In the genomic region with DNA sequence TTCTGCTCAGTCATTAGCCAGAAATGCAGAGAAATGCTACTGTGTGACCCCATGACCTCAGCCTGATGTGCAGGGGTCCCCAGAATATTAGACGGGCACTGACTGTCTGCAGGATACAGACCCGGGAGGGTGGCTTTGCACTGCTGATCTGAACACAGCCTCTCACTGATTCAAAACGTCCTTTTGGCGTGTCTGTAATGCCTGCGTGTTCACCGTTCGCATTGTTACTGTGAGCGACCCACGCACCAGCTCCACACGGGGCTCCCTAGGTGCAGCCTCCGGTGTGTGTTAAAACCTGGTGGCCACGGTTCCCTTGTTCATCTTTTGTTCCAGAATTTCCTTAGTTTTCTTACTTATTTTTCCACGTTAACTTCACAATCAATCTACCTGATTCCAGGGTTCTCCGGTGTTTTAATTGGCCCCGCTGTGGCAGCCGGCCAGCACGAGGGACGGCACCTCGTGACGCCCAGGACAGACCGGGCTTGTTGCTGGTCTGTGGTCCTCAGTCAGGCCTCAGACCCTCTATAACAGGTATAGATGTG, we compare ENCODE assay signal across 12 cellular contexts. TPM values are rescaled to one million over a fixed set of nuclear protein-coding genes. Genes with fewer than 3 reads are reported as not detected.
DNase-seq lines count a peak whose midpoint lies in the region; ATAC-seq and TF ChIP-seq lines count a peak whose summit lies in the region.
"Had no signal": no experiment of that assay in that cellular context is flagged by ENCODE, and none has a peak within 500 bp of the region (broad histone marks: within the 10 kb centered on the region; RNA-seq: fewer than 3 reads in every experiment).

No MANE protein-coding gene starts in this region.

- H2BK120ac ChIP-seq in neuronal stem cell (ENCODE audit: low read depth, low read length), result no peak overlapping the region

- intact Hi-C loops in CD4-positive, alpha-beta T cell (cut with DNase I, micrococcal nuclease), result loop anchor here in 1 of 2 experiments (5.0 kb wide), 1 partner anchor 43 kb away; a partner anchor contains a TSS

- H3K4me2 ChIP-seq in neuronal stem cell (ENCODE audit: insufficient read depth, low read length, poor library complexity, severe bottlenecking), result no peak overlapping the region

- H2AK5ac ChIP-seq in neuronal stem cell (ENCODE audit: low read depth, low read length), result no peak overlapping the region

- no peak for TF ChIP-seq CTCF in CD4-positive, alpha-beta T cell (IDR thresholded peaks at IDR 0.05)
- TF ChIP-seq CTCF in chondrocyte (IDR thresholded peaks at IDR 0.05) (no peak), endodermal cell (conservative IDR thresholded peaks at IDR 0.05) (no peak)

- peaks cover 21% of the 10 kb centered on the region for H3K4me1 Mint-ChIP-seq in CD4-positive, alpha-beta T cell (ENCODE audit: low read depth)
- H3K4me1 Mint-ChIP-seq in chondrocyte (ENCODE audit: low read depth) (peaks cover 60% of the 10 kb centered on the region), endodermal cell (no peaks in the 10 kb centered on the region)

- peak in 1 of 10 experiments; percentile 29 for DNase-seq in CD4-positive, alpha-beta T cell
- DNase-seq in H7 (peak; percentile 42), chondrocyte (ENCODE audit: low spot score) (peak; percentile 53), neuronal stem cell (ENCODE audit: low spot score) (no peak), endodermal cell (no peak), NCI-H146 treated with DMSO at 0.1 percent for 48 hours (lab: John Stamatoyannopoulos, UW; ENCODE audit: unreplicated experiment) (no peak)
- DNase-seq: brain microvascular endothelial cell, HFFc6, NCI-H2081 treated with DMSO at 0.1 percent for 48 hours had no signal

- no peaks in the 10 kb centered on the region for H3K36me3 Mint-ChIP-seq in CD4-positive, alpha-beta T cell (ENCODE audit: low read depth)
- H3K36me3 Mint-ChIP-seq in chondrocyte (ENCODE audit: low read depth) (no peaks in the 10 kb centered on the region), endodermal cell (ENCODE audit: low read depth) (peaks cover under 1% of the 10 kb centered on the region)

- no peak overlapping the region for H3K4me3 ChIP-seq in H7 (ENCODE audit: insufficient read depth, low read depth, low read length)
- H3K4me3 ChIP-seq in neuronal stem cell (ENCODE audit: low read length in 2 of 2), result peak overlapping the region in 1 of 2 donors; percentile 52
- H3K4me3 ChIP-seq in endodermal cell (ENCODE audit: low read length), result no peak overlapping the region
- H3K4me3 ChIP-seq: K562 had no signal

- H3K4me1 ChIP-seq in neuronal stem cell (ENCODE audit: control insufficient read depth in 2 of 2, insufficient read depth in 1 of 2, low read depth in 1 of 2, low read length in 2 of 2), result peaks cover 0 to 4% of the 10 kb centered on the region in 2 donors
- H3K4me1 ChIP-seq in endodermal cell (ENCODE audit: control insufficient read depth, insufficient read depth, low read length), result no peaks in the 10 kb centered on the region

- H3K27ac Mint-ChIP-seq in CD4-positive, alpha-beta T cell, result peak overlapping the region; percentile 97
- H3K27ac Mint-ChIP-seq in chondrocyte (ENCODE audit: unreplicated experiment), result no peak overlapping the region
- H3K27ac Mint-ChIP-seq in endodermal cell, result no peak overlapping the region
- H3K27ac Mint-ChIP-seq: HFFc6 had no signal

- H3K9ac ChIP-seq in neuronal stem cell (ENCODE audit: low read depth, low read length, poor library complexity) (no peak overlapping the region), endodermal cell (ENCODE audit: extremely low read depth, low read length, poor library complexity, severe bottlenecking) (no peak overlapping the region)

- no peak overlapping the region for H3K27ac ChIP-seq in CD4-positive, alpha-beta T cell (ENCODE audit: low read depth, low read length)
- H3K27ac ChIP-seq in neuronal stem cell (replicated peaks; ENCODE audit: low read length) (peak overlapping the region; percentile 6), endodermal cell (ENCODE audit: low read depth, low read length) (no peak overlapping the region)
- H3K27ac ChIP-seq: brain microvascular endothelial cell had no signal

- no CpG with 5 or more reads among the region's 21 CpGs for WGBS in neuronal stem cell (ENCODE audit: extremely low coverage in 2 of 2, insufficient read length in 2 of 2, insufficient replicate concordance in 1 of 2), 2 donors
- WGBS in endodermal cell (ENCODE audit: insufficient coverage in 1 of 2, insufficient read length in 1 of 2), 2 experiments, result 92 to 95% methylated on average over 16 to 21 of the region's 21 CpGs

- H3K9me3 ChIP-seq in CD4-positive, alpha-beta T cell (ENCODE audit: control insufficient read depth, low read length), result no peaks in the 10 kb centered on the region
- H3K9me3 ChIP-seq in neuronal stem cell (replicated peaks in 1 of 2; ENCODE audit: control insufficient read depth in 2 of 2, insufficient read depth in 1 of 2, low read depth in 1 of 2, low read length in 2 of 2), result no peaks in the 10 kb centered on the region
- no peaks in the 10 kb centered on the region for H3K9me3 ChIP-seq in endodermal cell (ENCODE audit: control insufficient read depth, low read length)

- no peak overlapping the region for H2AFZ ChIP-seq in neuronal stem cell (ENCODE audit: low read length)

- CTCF ChIA-PET in CD4-positive, alpha-beta T cell (lab: Charles Lee), result interaction anchor here (2.9 kb wide), 1 partner anchor 37 kb away, joined by 15 read pairs; no protein-coding TSS in a partner anchor

- H2BK15ac ChIP-seq in neuronal stem cell (ENCODE audit: low read length), result no peak overlapping the region

- H3K27me3 ChIP-seq in CD4-positive, alpha-beta T cell (ENCODE audit: control insufficient read depth, insufficient read depth, low read length), result no peaks in the 10 kb centered on the region
- H3K27me3 ChIP-seq in H7 (ENCODE audit: control insufficient read depth, insufficient read depth, low read length) (no peaks in the 10 kb centered on the region), neuronal stem cell (ENCODE audit: control insufficient read depth in 3 of 3, insufficient read depth in 3 of 3, low read depth in 1 of 3, low read length in 3 of 3) (no peaks in the 10 kb centered on the region), endodermal cell (ENCODE audit: control insufficient read depth, insufficient read depth, low read length, poor library complexity, severe bottlenecking) (no peaks in the 10 kb centered on the region)
- H3K27me3 ChIP-seq: brain microvascular endothelial cell had no signal

- no peak for ATAC-seq in CD4-positive, alpha-beta T cell (ENCODE audit: poor library complexity)
- no peak for ATAC-seq in GM21423 (IDR thresholded peaks at IDR 0.05; ENCODE audit: unreplicated experiment)
- ATAC-seq in activated CD4-positive, CD25-positive, alpha-beta regulatory T cell treated with anti-CD3 and anti-CD28 coated beads, Interleukin-2, amount 50 U/mL, for 24 hours, result no peak
- ATAC-seq: K562 had no signal

- H3K4ac ChIP-seq in neuronal stem cell (ENCODE audit: low read length), result no peak overlapping the region

- H2BK12ac ChIP-seq in neuronal stem cell (ENCODE audit: low read length), result peak overlapping the region; percentile 22

- no peaks in the 10 kb centered on the region for H3K27me3 Mint-ChIP-seq in CD4-positive, alpha-beta T cell
- H3K27me3 Mint-ChIP-seq in chondrocyte (ENCODE audit: low read depth) (no peaks in the 10 kb centered on the region), endodermal cell (ENCODE audit: insufficient read depth) (peaks cover 2% of the 10 kb centered on the region)

- no peak overlapping the region for H4K8ac ChIP-seq in neuronal stem cell (ENCODE audit: low read depth, low read length)

- no peak overlapping the region for H4K91ac ChIP-seq in neuronal stem cell (ENCODE audit: low read depth, low read length, poor library complexity)

- no peaks in the 10 kb centered on the region; the same call in 1 of the 2 replicates for H3K36me3 ChIP-seq in H7 (replicated peaks; ENCODE audit: control insufficient read depth, insufficient read depth, low read length)
- H3K36me3 ChIP-seq in neuronal stem cell (replicated peaks in 1 of 2; ENCODE audit: control insufficient read depth in 2 of 2, insufficient read depth in 2 of 2, low read length in 2 of 2), result peaks cover 0 to 3% of the 10 kb centered on the region in 2 donors
- H3K36me3 ChIP-seq in endodermal cell (ENCODE audit: control insufficient read depth, insufficient read depth, low read length), result no peaks in the 10 kb centered on the region
- H3K36me3 ChIP-seq: brain microvascular endothelial cell had no signal

- POLR2A ChIA-PET in CD4-positive, alpha-beta T cell (lab: Charles Lee), result interaction anchor here (4.8 kb wide), 1 partner anchor 44 kb away, joined by 43 read pairs; a partner anchor contains a TSS

- no peak overlapping the region for H3K18ac ChIP-seq in neuronal stem cell (ENCODE audit: low read length)

- H2BK5ac ChIP-seq in neuronal stem cell (ENCODE audit: low read length), result no peak overlapping the region

- H3K9me3 Mint-ChIP-seq in CD4-positive, alpha-beta T cell, result no peaks in the 10 kb centered on the region
- H3K9me3 Mint-ChIP-seq in chondrocyte (ENCODE audit: low read depth) (no peaks in the 10 kb centered on the region), endodermal cell (no peaks in the 10 kb centered on the region)
- H3K9me3 Mint-ChIP-seq: HFFc6 had no signal

- H3K4me3 Mint-ChIP-seq in CD4-positive, alpha-beta T cell, result no peak overlapping the region
- H3K4me3 Mint-ChIP-seq in chondrocyte (ENCODE audit: unreplicated experiment) (no peak overlapping the region), endodermal cell (no peak overlapping the region)
- H3K4me3 Mint-ChIP-seq: HFFc6 had no signal

- H3K14ac ChIP-seq in neuronal stem cell (ENCODE audit: low read length), result no peak overlapping the region

- peak overlapping the region; percentile 20 for H3K23ac ChIP-seq in neuronal stem cell (ENCODE audit: low read depth, low read length, poor library complexity)

- no peaks in the 10 kb centered on the region for H3K79me1 ChIP-seq in neuronal stem cell (ENCODE audit: low read depth, low read length)

RNA-seq across cellular contexts. Expression of a gene that starts 32.0 kb away (rescaled TPM):
- 10 to 100 TPM; 12.8 to 15.7 TPM for total RNA-seq in CD4-positive, alpha-beta T cell
- 0.62 and 2.5 TPM in 2 replicates for total RNA-seq in H7 (2014; rRNA removed; shearing (Covaris generic))
- total RNA-seq in chondrocyte (158 to 184 TPM (median 162 TPM) in 3 replicates), endodermal cell (1 to 10 TPM; 1.4 to 2.6 TPM)
- 5.9 TPM for polyA plus RNA-seq in neuronal stem cell (2013, experiment 1 of 2)
- polyA plus RNA-seq in neuronal stem cell (2013, experiment 2 of 2), result 5.8 TPM
- 8.4 TPM for polyA plus RNA-seq in endodermal cell (2013, experiment 1 of 2)
- 5.3 TPM for polyA plus RNA-seq in endodermal cell (2013, experiment 2 of 2)

RNA-seq across cellular contexts. Expression of a gene that starts 44.6 kb away (rescaled TPM):
- 100 to 1,000 TPM; 132 to 148 TPM for total RNA-seq in CD4-positive, alpha-beta T cell
- total RNA-seq in H7 (2014; rRNA removed; shearing (Covaris generic)), result 267 and 360 TPM in 2 replicates
- total RNA-seq in chondrocyte (147 to 175 TPM (median 151 TPM) in 3 replicates), endodermal cell (100 to 1,000 TPM; 181 to 189 TPM)
- polyA plus RNA-seq in neuronal stem cell (2013, experiment 1 of 2), result 151 TPM
- 149 TPM for polyA plus RNA-seq in neuronal stem cell (2013, experiment 2 of 2)
- polyA plus RNA-seq in endodermal cell (2013, experiment 1 of 2), result 145 TPM
- polyA plus RNA-seq in endodermal cell (2013, experiment 2 of 2), result 147 TPM

Comparison
In these comparisons a context has a peak if more than half of its experiments do, and no peak if none do; other contexts are left out.
1. DNase-seq: peak in H7 (single experiment) and chondrocyte (single experiment); none in neuronal stem cell (single experiment), endodermal cell (single experiment) and NCI-H146 treated with DMSO at 0.1 percent for 48 hours (single experiment).